8 cellular contexts compared by ENCODE assay signal in the genomic region with DNA sequence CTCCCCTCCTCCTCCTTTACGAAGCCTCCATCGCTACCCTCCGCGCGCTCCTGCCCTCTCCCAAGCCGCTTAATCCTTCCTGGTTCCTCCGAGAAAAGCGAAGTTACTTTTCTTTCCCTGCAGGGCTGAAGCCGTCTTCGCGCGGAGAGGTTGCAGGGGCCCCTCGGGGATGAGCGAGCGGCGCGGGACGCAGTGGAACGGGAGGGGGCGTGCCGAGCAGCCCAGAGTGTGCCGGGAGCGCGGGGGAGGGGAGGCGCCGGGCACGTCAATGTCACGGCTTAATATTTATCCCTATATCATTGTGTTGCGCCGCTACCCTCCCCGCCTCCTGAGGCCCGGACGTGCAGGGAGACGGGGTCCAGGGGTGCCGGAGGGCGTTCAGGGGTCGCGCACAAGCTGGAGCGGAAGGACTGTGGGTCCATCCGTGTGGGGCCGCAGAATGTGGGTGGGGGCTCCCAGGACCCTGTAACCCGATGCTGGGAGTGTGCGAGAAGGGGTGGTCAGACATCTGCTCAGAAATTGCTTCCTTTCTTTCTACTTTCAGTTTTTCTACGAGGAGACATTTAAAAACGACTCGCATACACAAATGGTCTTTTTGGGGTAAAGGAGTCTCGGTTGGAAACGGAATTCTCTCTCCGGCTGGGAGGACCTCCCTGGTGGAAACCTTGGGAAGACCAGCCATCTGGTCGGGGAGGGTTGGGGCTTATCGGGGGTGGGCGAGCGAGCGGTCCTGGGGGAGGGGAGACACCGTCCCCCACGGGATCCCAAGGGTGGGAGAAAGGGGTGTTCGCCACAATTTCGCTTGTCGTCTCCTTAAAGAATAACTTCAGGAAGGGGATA. TPM values are rescaled to one million over a fixed set of nuclear protein-coding genes. Genes with fewer than 3 reads are reported as not detected.
DNase-seq lines count a peak whose midpoint lies in the region; ATAC-seq and TF ChIP-seq lines count a peak whose summit lies in the region.

No MANE protein-coding gene starts in this region.

- POLR2A ChIA-PET in AG04450 (lab: Yijun Ruan, JAX): interaction anchor here (1.4 to 1.9 kb wide), 2 partner anchors 138 to 213 kb away, joined by 4 to 7 read pairs; no protein-coding TSS in a partner anchor
- POLR2A ChIA-PET in activated CD8-positive, alpha-beta T cell treated with anti-CD3 and anti-CD28 coated beads, Interleukin-2, amount 10 ng/mL, durations not matched to agents 7 days and 5 days (lab: Charles Lee): interaction anchor here (0.8 to 4.2 kb wide), 17 partner anchors 15 to 284 kb away, joined by 3 to 38 read pairs (median 6); a partner anchor contains a TSS

- DNase-seq in AG04450 (ENCODE audit: low read depth, low spot score) (no peak), NCI-H69 (lab: John Stamatoyannopoulos, UW) (peak; percentile 83), memory B cell (ENCODE audit: low spot score in 2 of 2) (peak; percentile 41 to 58)
- DNase-seq in activated CD8-positive, alpha-beta T cell treated with anti-CD3 and anti-CD28 coated beads, Interleukin-2, amount 10 ng/mL, durations not matched to agents 7 days and 5 days: peak; percentile 86
- peak; percentile 46 to 64 (median 59) for DNase-seq in effector memory CD4-positive, alpha-beta T cell
- peak; percentile 60 for DNase-seq in stimulated activated CD8-positive, alpha-beta memory T cell treated with anti-CD3 and anti-CD28 coated beads, Interleukin-15, amount 100 ng/mL, for 24 hours (ENCODE audit: low read depth)

- no peaks in the 10 kb centered on the region for H3K9me3 Mint-ChIP-seq in activated CD8-positive, alpha-beta T cell treated with anti-CD3 and anti-CD28 coated beads, Interleukin-2, amount 10 ng/mL, durations not matched to agents 7 days and 5 days (ENCODE audit: insufficient read depth)
- no peaks in the 10 kb centered on the region for H3K9me3 Mint-ChIP-seq in memory B cell

- peaks cover 10% of the 10 kb centered on the region for H3K27me3 Mint-ChIP-seq in activated CD8-positive, alpha-beta T cell treated with anti-CD3 and anti-CD28 coated beads, Interleukin-2, amount 10 ng/mL, durations not matched to agents 7 days and 5 days (ENCODE audit: low read depth)
- H3K27me3 Mint-ChIP-seq in memory B cell: no peaks in the 10 kb centered on the region

- CTCF ChIA-PET in AG04450 (lab: Charles Lee): interaction anchor here (0.6 to 2.2 kb wide), 13 partner anchors 119 to 250 kb away, joined by 3 to 14 read pairs (median 6); a partner anchor contains a TSS
- CTCF ChIA-PET in activated CD8-positive, alpha-beta T cell treated with anti-CD3 and anti-CD28 coated beads, Interleukin-2, amount 10 ng/mL, durations not matched to agents 7 days and 5 days (lab: Charles Lee): interaction anchor here (0.6 to 8.8 kb wide), 25 partner anchors 18 to 243 kb away, joined by 3 to 150 read pairs (median 6); a partner anchor contains a TSS

- H3K4me3 ChIP-seq in AG04450 (ENCODE audit: low read depth, low read length): peak overlapping the region; percentile 91
- H3K4me3 ChIP-seq in effector memory CD4-positive, alpha-beta T cell (ENCODE audit: insufficient read depth, low read depth, low read length, poor library complexity, severe bottlenecking): peak overlapping the region; percentile 96

- H3K27ac Mint-ChIP-seq in activated CD8-positive, alpha-beta T cell treated with anti-CD3 and anti-CD28 coated beads, Interleukin-2, amount 10 ng/mL, durations not matched to agents 7 days and 5 days: peak overlapping the region; percentile 86
- H3K27ac Mint-ChIP-seq in memory B cell: peak overlapping the region; percentile 81

- ATAC-seq in GM18502 (IDR thresholded peaks at IDR 0.05; ENCODE audit: poor library complexity, unreplicated experiment) (peak; percentile 43), HG02938 (IDR thresholded peaks at IDR 0.05; ENCODE audit: unreplicated experiment) (peak; percentile 41), memory B cell (ENCODE audit: low read depth) (peak; percentile 31)
- ATAC-seq in activated CD8-positive, alpha-beta T cell treated with anti-CD3 and anti-CD28 coated beads, Interleukin-2, amount 10 ng/mL, durations not matched to agents 7 days and 5 days: peak; percentile 50

- peak; percentile 31; the same call in 1 of the 2 replicates for TF ChIP-seq CTCF in AG04450 (IDR thresholded peaks at IDR 0.05; ENCODE audit: low read depth, low read length)

- H3K4me3 Mint-ChIP-seq in activated CD8-positive, alpha-beta T cell treated with anti-CD3 and anti-CD28 coated beads, Interleukin-2, amount 10 ng/mL, durations not matched to agents 7 days and 5 days: peak overlapping the region; percentile 88
- peak overlapping the region; percentile 95 for H3K4me3 Mint-ChIP-seq in memory B cell

- no peaks in the 10 kb centered on the region; the same call in 1 of the 2 replicates for H3K9me3 ChIP-seq in AG04450 (ENCODE audit: control insufficient read depth, insufficient read depth, low read length)
- H3K9me3 ChIP-seq in effector memory CD4-positive, alpha-beta T cell (ENCODE audit: control insufficient read depth, low read length): no peaks in the 10 kb centered on the region

- no peaks in the 10 kb centered on the region for H3K27me3 ChIP-seq in AG04450 (ENCODE audit: control insufficient read depth, insufficient read depth, low read length)
- no peaks in the 10 kb centered on the region for H3K27me3 ChIP-seq in effector memory CD4-positive, alpha-beta T cell (replicated peaks; ENCODE audit: control insufficient read depth, insufficient read depth, low read length, poor library complexity, severe bottlenecking)

- peaks cover 34% of the 10 kb centered on the region for H3K4me1 Mint-ChIP-seq in activated CD8-positive, alpha-beta T cell treated with anti-CD3 and anti-CD28 coated beads, Interleukin-2, amount 10 ng/mL, durations not matched to agents 7 days and 5 days (ENCODE audit: low read depth)
- H3K4me1 Mint-ChIP-seq in memory B cell: peaks cover 34% of the 10 kb centered on the region

- H3K4me1 ChIP-seq in effector memory CD4-positive, alpha-beta T cell (ENCODE audit: control insufficient read depth, insufficient read depth, low read length, poor library complexity, severe bottlenecking): peaks cover 20% of the 10 kb centered on the region

- H3K36me3 ChIP-seq in effector memory CD4-positive, alpha-beta T cell (ENCODE audit: control insufficient read depth, insufficient read depth, low read length): no peaks in the 10 kb centered on the region

- peak overlapping the region; percentile 95 for H3K27ac ChIP-seq in AG04450 (ENCODE audit: low read depth, low read length)
- peak overlapping the region; percentile 80 for H3K27ac ChIP-seq in effector memory CD4-positive, alpha-beta T cell (ENCODE audit: insufficient read depth, low read length, poor library complexity, severe bottlenecking)

- peaks cover 47% of the 10 kb centered on the region for H3K36me3 Mint-ChIP-seq in activated CD8-positive, alpha-beta T cell treated with anti-CD3 and anti-CD28 coated beads, Interleukin-2, amount 10 ng/mL, durations not matched to agents 7 days and 5 days (ENCODE audit: low read depth)
- no peaks in the 10 kb centered on the region for H3K36me3 Mint-ChIP-seq in memory B cell

RNA-seq across cellular contexts. Expression of a gene that starts 2.4 kb away (rescaled TPM):
- 34.5 and 40.6 TPM in 2 replicates for polyA plus RNA-seq in AG04450 (2011; rRNA removed)
- polyA minus RNA-seq in AG04450 (2011; rRNA and poly(A)+ RNA removed): 87.5 and 90.6 TPM in 2 replicates
- total RNA-seq in activated CD8-positive, alpha-beta T cell treated with anti-CD3 and anti-CD28 coated beads, Interleukin-2, amount 10 ng/mL, durations not matched to agents 7 days and 5 days: 100 to 1,000 TPM; 159 to 160 TPM
